1 cellular context compared by ENCODE assay signal in genomic region chr19:43704002-43704705, GRCh38.
TF ChIP-seq lines count a peak whose summit lies in the region.

No MANE protein-coding gene starts in this region.

TF ChIP-seq in HepG2, 621 proteins besides CTCF, POLR2A, EP300 and RAD21 (continues in another document):
- TF ChIP-seq GATAD2A (CRISPR knock-in tag; IDR thresholded peaks at IDR 0.05) = peak; percentile 18; the same call in 1 of the 2 replicates
- TF ChIP-seq STAT6 (CRISPR knock-in tag; IDR thresholded peaks at IDR 0.05; ENCODE audit: borderline replicate concordance) = no peak
- TF ChIP-seq ATF6 (CRISPR knock-in tag; conservative IDR thresholded peaks at IDR 0.05) = no peak
- no peak for TF ChIP-seq YEATS4 (CRISPR knock-in tag; IDR thresholded peaks at IDR 0.05; ENCODE audit: borderline replicate concordance)
- TF ChIP-seq POLR2G (IDR thresholded peaks at IDR 0.05; ENCODE audit: low read depth, low read length) = no peak
- no peak for TF ChIP-seq ELK4 (CRISPR knock-in tag; IDR thresholded peaks at IDR 0.05; ENCODE audit: borderline replicate concordance)
- TF ChIP-seq ZSCAN21 (CRISPR knock-in tag; IDR thresholded peaks at IDR 0.05; ENCODE audit: borderline replicate concordance) = no peak
- TF ChIP-seq ZNF724P (CRISPR knock-in tag; IDR thresholded peaks at IDR 0.05; ENCODE audit: borderline replicate concordance) = no peak
- no peak for TF ChIP-seq ELF4 (CRISPR knock-in tag; IDR thresholded peaks at IDR 0.05; ENCODE audit: borderline replicate concordance)
- no peak for TF ChIP-seq SUZ12 (IDR thresholded peaks at IDR 0.05; ENCODE audit: low read depth, low read length)
- TF ChIP-seq NFKBIZ (CRISPR knock-in tag; IDR thresholded peaks at IDR 0.05) = no peak
- TF ChIP-seq SP5 (CRISPR knock-in tag; IDR thresholded peaks at IDR 0.05; ENCODE audit: borderline replicate concordance, low read depth) = no peak
- no peak for TF ChIP-seq PRDM4 (CRISPR knock-in tag; IDR thresholded peaks at IDR 0.05; ENCODE audit: borderline replicate concordance)
- TF ChIP-seq SAFB2 (CRISPR knock-in tag; IDR thresholded peaks at IDR 0.05; ENCODE audit: borderline replicate concordance, low read depth) = no peak
- TF ChIP-seq LCORL (IDR thresholded peaks at IDR 0.05) = no peak
- peak; percentile 70; the same call in 1 of the 2 replicates for TF ChIP-seq LCORL (CRISPR knock-in tag; IDR thresholded peaks at IDR 0.05)
- no peak for TF ChIP-seq PATZ1 (CRISPR knock-in tag; IDR thresholded peaks at IDR 0.05)
- no peak for TF ChIP-seq ZNF17 (CRISPR knock-in tag; IDR thresholded peaks at IDR 0.05)
- no peak for TF ChIP-seq ZBTB2 (CRISPR knock-in tag; IDR thresholded peaks at IDR 0.05; ENCODE audit: low read depth)
- TF ChIP-seq ZNF34 (CRISPR knock-in tag; IDR thresholded peaks at IDR 0.05; ENCODE audit: borderline replicate concordance) = no peak
- no peak for TF ChIP-seq LBX2 (CRISPR knock-in tag; IDR thresholded peaks at IDR 0.05; ENCODE audit: borderline replicate concordance)
- TF ChIP-seq ZNF24 (IDR thresholded peaks at IDR 0.05) = no peak
- TF ChIP-seq U2AF1 (optimal IDR thresholded peaks at IDR 0.05; ENCODE audit: low read depth, low read length) = no peak
- no peak for TF ChIP-seq ZNF703 (CRISPR knock-in tag; IDR thresholded peaks at IDR 0.05; ENCODE audit: borderline replicate concordance)
- TF ChIP-seq NBN (conservative IDR thresholded peaks at IDR 0.05) = no peak
- TF ChIP-seq ZNF710 (CRISPR knock-in tag; IDR thresholded peaks at IDR 0.05; ENCODE audit: borderline replicate concordance) = no peak
- no peak for TF ChIP-seq TCF7L2 (IDR thresholded peaks at IDR 0.05; ENCODE audit: low read depth, low read length)
- 0 out of 4 replicates have a peak, but pooled peaks of 1 of the 2 experiments have one; percentile 16 for TF ChIP-seq ATF4 (CRISPR knock-in tag; IDR thresholded peaks at IDR 0.05)
- no peak for TF ChIP-seq PRDM10 (CRISPR knock-in tag; IDR thresholded peaks at IDR 0.05; ENCODE audit: low read depth)
- TF ChIP-seq ELF1 (CRISPR knock-in tag; IDR thresholded peaks at IDR 0.05) = no peak
- TF ChIP-seq KDM1A (CRISPR knock-in tag; IDR thresholded peaks at IDR 0.05) = peak; percentile 45; the same call in 1 of the 2 replicates
- TF ChIP-seq MIER3 (CRISPR knock-in tag; IDR thresholded peaks at IDR 0.05; ENCODE audit: borderline replicate concordance) = no peak
- no peak for TF ChIP-seq MAX (IDR thresholded peaks at IDR 0.05)
- TF ChIP-seq HMGXB4 (CRISPR knock-in tag; IDR thresholded peaks at IDR 0.05; ENCODE audit: borderline replicate concordance in 1 of 2, low read depth in 1 of 2) = no peak
- no peak for TF ChIP-seq FOSL1 (CRISPR knock-in tag; IDR thresholded peaks at IDR 0.05; ENCODE audit: borderline replicate concordance)
- no peak for TF ChIP-seq ZNF337 (CRISPR knock-in tag; IDR thresholded peaks at IDR 0.05; ENCODE audit: borderline replicate concordance, low read depth)
- peak; percentile 62 for TF ChIP-seq FOSL2 (CRISPR knock-in tag; IDR thresholded peaks at IDR 0.05)
